15 cellular contexts compared by ENCODE assay signal in genomic region chr11:69232821-69233760, GRCh38.
"Had no signal": no experiment of that assay in that cellular context is flagged by ENCODE, and none has a peak within 500 bp of the region (broad histone marks: within the 10 kb centered on the region; RNA-seq: fewer than 3 reads in every experiment).

No MANE protein-coding gene starts in this region.

- H3K4me3 ChIP-seq: body of pancreas, esophagus squamous epithelium, mucosa of descending colon, upper lobe of left lung had no signal

- H3K36me3 Mint-ChIP-seq: activated naive CD4-positive, alpha-beta T cell treated with anti-CD3 and anti-CD28 coated beads, Interleukin-2, amount 50 U/mL, for 24 hours had no signal

- H3K27ac ChIP-seq: body of pancreas, esophagus squamous epithelium, upper lobe of left lung had no signal

- H3K9me3 Mint-ChIP-seq: activated naive CD4-positive, alpha-beta T cell treated with anti-CD3 and anti-CD28 coated beads, Interleukin-2, amount 50 U/mL, for 24 hours; activated T-helper 2 cell treated with anti-CD3 and anti-CD28 coated beads, Interferon-gamma antibody, Interleukin-2, Interleukin-4, amounts not matched to agents 10 μg/mL and 5 μg/mL and 100 μg/mL, durations not matched to agents 14 hours and 24 hours and 36 hours had no signal

- H3K27me3 ChIP-seq: body of pancreas, upper lobe of left lung had no signal

- DNase-seq: activated CD4-positive, alpha-beta T cell treated with anti-CD3 and anti-CD28 coated beads, Interleukin-2, amount 50 U/mL, for 4 hours; activated CD4-positive, CD25-positive, alpha-beta regulatory T cell treated with anti-CD3 and anti-CD28 coated beads, Interleukin-2, amount 50 U/mL, for 72 hours; amniotic stem cell; cerebellar nuclear complex; esophagus squamous epithelium; foreskin fibroblast; glutamatergic neuron; left cardiac atrium; mammary epithelial cell; mucosa of descending colon; upper lobe of left lung had no signal

- H3K9me3 ChIP-seq: body of pancreas, esophagus squamous epithelium, mucosa of descending colon, upper lobe of left lung had no signal

- H3K27ac Mint-ChIP-seq: activated naive CD4-positive, alpha-beta T cell treated with anti-CD3 and anti-CD28 coated beads, Interleukin-2, amount 50 U/mL, for 24 hours; activated T-helper 2 cell treated with anti-CD3 and anti-CD28 coated beads, Interferon-gamma antibody, Interleukin-2, Interleukin-4, amounts not matched to agents 10 μg/mL and 5 μg/mL and 100 μg/mL, durations not matched to agents 14 hours and 24 hours and 36 hours had no signal

- H3K27me3 Mint-ChIP-seq: activated naive CD4-positive, alpha-beta T cell treated with anti-CD3 and anti-CD28 coated beads, Interleukin-2, amount 50 U/mL, for 24 hours had no signal

- H3K36me3 ChIP-seq: esophagus squamous epithelium, upper lobe of left lung had no signal

- H3K4me3 Mint-ChIP-seq: activated naive CD4-positive, alpha-beta T cell treated with anti-CD3 and anti-CD28 coated beads, Interleukin-2, amount 50 U/mL, for 24 hours; naive thymus-derived CD8-positive, alpha-beta T cell had no signal

- H3K4me1 Mint-ChIP-seq: naive thymus-derived CD8-positive, alpha-beta T cell had no signal

- H3K4me1 ChIP-seq: body of pancreas, esophagus squamous epithelium, upper lobe of left lung had no signal
